20 cellular contexts compared by ENCODE assay signal in genomic region chr1:22119626-22120468, GRCh38. TPM values are rescaled to one million over a fixed set of nuclear protein-coding genes. Genes with fewer than 3 reads are reported as not detected.
DNase-seq lines count a peak whose midpoint lies in the region; TF ChIP-seq lines count a peak whose summit lies in the region.
"Had no signal": no experiment of that assay in that cellular context is flagged by ENCODE, and none has a peak within 500 bp of the region (broad histone marks: within the 10 kb centered on the region; RNA-seq: fewer than 3 reads in every experiment).

No MANE protein-coding gene starts in this region.

- no peak overlapping the region for H2BK5ac ChIP-seq in trophoblast cell (ENCODE audit: low read depth, low read length, poor library complexity)

- H3K9ac ChIP-seq in MM.1S (ENCODE audit: low read length), result no peak overlapping the region
- no peak overlapping the region for H3K9ac ChIP-seq in trophoblast cell (ENCODE audit: low read length)
- H3K9ac ChIP-seq: KMS-11 had no signal

- no peaks in the 10 kb centered on the region; the same call in 1 of the 2 replicates for H3K36me3 ChIP-seq in H7 (replicated peaks; ENCODE audit: control insufficient read depth, insufficient read depth, low read length)
- H3K36me3 ChIP-seq in MM.1S (replicated peaks; ENCODE audit: insufficient read depth, low read length), result no peaks in the 10 kb centered on the region
- peaks cover 34 to 35% of the 10 kb centered on the region in 2 experiments for H3K36me3 ChIP-seq in trophoblast cell (ENCODE audit: control insufficient read depth in 1 of 2, insufficient read depth in 2 of 2, low read length in 2 of 2)
- H3K36me3 ChIP-seq in PC-9 (ENCODE audit: low read depth), result no peaks in the 10 kb centered on the region
- H3K36me3 ChIP-seq in HAP-1 (replicated peaks), result no peaks in the 10 kb centered on the region
- H3K36me3 ChIP-seq: pancreas, thyroid gland had no signal

- H2AK5ac ChIP-seq in trophoblast cell (ENCODE audit: low read length), result no peak overlapping the region

- H3K18ac ChIP-seq in trophoblast cell (ENCODE audit: low read length), result no peak overlapping the region

- POLR2A ChIA-PET in PC-9 (lab: Charles Lee; ENCODE audit: unreplicated experiment), result no interaction called here

- no TSS peak for BruUV-seq in PC-9 (replicated peaks; lab: Mats Ljungman, UMichigan)

- no peak overlapping the region for H2AFZ ChIP-seq in MM.1S (ENCODE audit: low read length)
- H2AFZ ChIP-seq in trophoblast cell (ENCODE audit: insufficient read depth, low read length, poor library complexity), result no peak overlapping the region
- H2AFZ ChIP-seq in PC-9, result no peak overlapping the region

- intact Hi-C loops in PC-9 (cut with micrococcal nuclease; ENCODE audit: unreplicated experiment), result no loop called here

- H3K4me3 ChIP-seq in H7 (ENCODE audit: insufficient read depth, low read depth, low read length) (no peak overlapping the region), MM.1S (ENCODE audit: low read length) (no peak overlapping the region), trophoblast cell (ENCODE audit: low read depth, low read length) (no peak overlapping the region), PC-9 (no peak overlapping the region), HAP-1 (no peak overlapping the region)
- H3K4me3 ChIP-seq: pancreas, thyroid gland had no signal

- H3K27ac ChIP-seq in MM.1S (ENCODE audit: low read length) (no peak overlapping the region), trophoblast cell (ENCODE audit: low read depth, low read length) (no peak overlapping the region), PC-9 (no peak overlapping the region)
- H3K27ac ChIP-seq: epithelial cell of prostate, KMS-11, pancreas, thyroid gland had no signal

- H2BK120ac ChIP-seq in trophoblast cell (ENCODE audit: insufficient read depth, low read length, poor library complexity), result no peak overlapping the region

- no peaks in the 10 kb centered on the region for H3K79me2 ChIP-seq in MM.1S (ENCODE audit: low read length)
- peaks cover 7% of the 10 kb centered on the region for H3K79me2 ChIP-seq in trophoblast cell (ENCODE audit: control insufficient read depth, insufficient read depth, low read length, poor library complexity)
- no peaks in the 10 kb centered on the region for H3K79me2 ChIP-seq in PC-9 (ENCODE audit: low read depth)

- WGBS in trophoblast cell (ENCODE audit: extremely low coverage, insufficient coverage, insufficient read length), result no CpG with 5 or more reads among the region's 44 CpGs

- TF ChIP-seq CTCF in MM.1S (IDR thresholded peaks at IDR 0.05; ENCODE audit: low read length) (no peak), PC-9 (conservative IDR thresholded peaks at IDR 0.05) (no peak)

- H4K20me1 ChIP-seq in MM.1S (ENCODE audit: insufficient read depth, low read length), result 0 out of 2 replicates have a peak, but pooled peaks cover 4% of the 10 kb centered on the region
- no peaks in the 10 kb centered on the region for H4K20me1 ChIP-seq in PC-9 (ENCODE audit: insufficient read depth)

- H3K9me2 ChIP-seq in MM.1S (replicated peaks; ENCODE audit: insufficient read depth, low read length) (no peaks in the 10 kb centered on the region), PC-9 (ENCODE audit: insufficient read depth) (no peaks in the 10 kb centered on the region)

- no peak overlapping the region for H3K23ac ChIP-seq in trophoblast cell (ENCODE audit: low read length)

- H3K14ac ChIP-seq in trophoblast cell (ENCODE audit: low read length), result no peak overlapping the region

- H4K8ac ChIP-seq in trophoblast cell (ENCODE audit: low read depth, low read length), result no peak overlapping the region

- H2BK12ac ChIP-seq in trophoblast cell (ENCODE audit: low read length), result no peak overlapping the region

- H3F3A ChIP-seq in MM.1S (ENCODE audit: insufficient read depth, low read length) (peaks cover 11% of the 10 kb centered on the region), PC-9 (ENCODE audit: insufficient read depth, low read depth) (no peaks in the 10 kb centered on the region)

- no peak overlapping the region for H3K4ac ChIP-seq in trophoblast cell (ENCODE audit: low read depth, low read length)

- H3K4me1 ChIP-seq in MM.1S (ENCODE audit: low read length) (peaks cover 39% of the 10 kb centered on the region), trophoblast cell (ENCODE audit: control insufficient read depth in 1 of 2, insufficient read depth in 2 of 2, low read length in 2 of 2) (peaks cover 31 to 38% of the 10 kb centered on the region in 2 experiments), PC-9 (replicated peaks; ENCODE audit: insufficient read depth) (no peaks in the 10 kb centered on the region), HAP-1 (no peaks in the 10 kb centered on the region)
- H3K4me1 ChIP-seq: pancreas had no signal

- H3K4me2 ChIP-seq in MM.1S (ENCODE audit: low read depth, low read length), result peak overlapping the region; percentile 33; the same call in 1 of the 2 replicates
- H3K4me2 ChIP-seq in trophoblast cell (ENCODE audit: low read length), result no peak overlapping the region
- H3K4me2 ChIP-seq in PC-9, result no peak overlapping the region
- H3K4me2 ChIP-seq: KMS-11 had no signal

- H3K9me3 ChIP-seq in MM.1S (replicated peaks; ENCODE audit: insufficient read depth, low read length) (no peaks in the 10 kb centered on the region), trophoblast cell (ENCODE audit: insufficient read depth, low read depth, low read length) (no peaks in the 10 kb centered on the region), PC-9 (ENCODE audit: insufficient read depth, low read depth) (no peaks in the 10 kb centered on the region), HAP-1 (no peaks in the 10 kb centered on the region)
- H3K9me3 ChIP-seq: pancreas, thyroid gland had no signal

- no peak overlapping the region for H4K91ac ChIP-seq in trophoblast cell (ENCODE audit: low read depth, low read length)

- H4K12ac ChIP-seq in trophoblast cell (ENCODE audit: low read depth, low read length), result no peak overlapping the region

- in situ Hi-C loops in HAP-1 (cut with MboI; ENCODE audit: low sequenced_read_pairs), result no loop called here

- H3K27me3 ChIP-seq in H7 (ENCODE audit: control insufficient read depth, insufficient read depth, low read length) (no peaks in the 10 kb centered on the region), MM.1S (replicated peaks; ENCODE audit: insufficient read depth, low read length) (no peaks in the 10 kb centered on the region), trophoblast cell (ENCODE audit: insufficient read depth, low read length) (no peaks in the 10 kb centered on the region), PC-9 (ENCODE audit: insufficient read depth, low read depth) (no peaks in the 10 kb centered on the region), HAP-1 (ENCODE audit: low read depth) (no peaks in the 10 kb centered on the region)
- H3K27me3 ChIP-seq: pancreas, thyroid gland had no signal

- H3K79me1 ChIP-seq in trophoblast cell (ENCODE audit: low read length), result peaks cover 11% of the 10 kb centered on the region

- DNase-seq in H7, result peak; percentile 31
- no peak for DNase-seq in MM.1S
- DNase-seq in islet precursor cell, result peak; percentile 43
- peak; percentile 27 to 41 for DNase-seq in trophoblast cell
- no peak for DNase-seq in PC-9
- no peak for DNase-seq in stimulated activated CD4-positive, alpha-beta T cell treated with anti-CD3 and anti-CD28 coated beads, Interleukin-15, amount 100 ng/mL, for 24 hours
- no peak for DNase-seq in HAP-1 (ENCODE audit: low spot score in 2 of 2)
- DNase-seq: activated CD4-positive, alpha-beta T cell treated with anti-CD3 and anti-CD28 coated beads for 36 hours; CD4-positive, CD25-positive, alpha-beta regulatory T cell; NCI-H1436 treated with DMSO at 0.1 percent for 48 hours; NCI-H2107; NCI-H446; SHP77 treated with DMSO at 0.1 percent for 48 hours; stimulated activated CD4-positive, alpha-beta T cell treated with anti-CD3 and anti-CD28 coated beads, Interleukin-12 subunit alpha, Interleukin-12 subunit beta, amount 100 ng/mL, for 4 hours; stimulated activated CD4-positive, alpha-beta T cell treated with anti-CD3 and anti-CD28 coated beads, Interleukin-4, amount 100 ng/mL, for 4 hours; stimulated activated naive CD8-positive, alpha-beta T cell treated with anti-CD3 and anti-CD28 coated beads, Interleukin-15, amount 100 ng/mL, for 72 hours; thyroid gland had no signal

- CTCF ChIA-PET in PC-9 (lab: Charles Lee), result no interaction called here

RNA-seq across cellular contexts. Expression of gene WNT4, which starts 23.1 kb away (rescaled TPM):
- total RNA-seq in H7 (2014; rRNA removed; shearing (Covaris generic)), result 0.33 and 0.94 TPM in 2 replicates
- 3.9 and 4.6 TPM in 2 replicates for polyA plus RNA-seq in trophoblast cell (2013)
- 0.78 and 0.83 TPM in 2 replicates for total RNA-seq in PC-9 (2021)
- total RNA-seq: activated CD4-positive, alpha-beta T cell treated with anti-CD3 and anti-CD28 coated beads for 36 hours; CD4-positive, CD25-positive, alpha-beta regulatory T cell had no signal

Comparison
In these comparisons a context has a peak if more than half of its experiments do, and no peak if none do; other contexts are left out.
1. DNase-seq: peak in H7 (single experiment), islet precursor cell (single experiment) and trophoblast cell (2 of 2); none in MM.1S (single experiment), PC-9 (0 of 2), stimulated activated CD4-positive, alpha-beta T cell treated with anti-CD3 and anti-CD28 coated beads, Interleukin-15, amount 100 ng/mL, for 24 hours (single experiment) and HAP-1 (0 of 2).